ENCODE assay signal across 20 cellular contexts in the genomic region with DNA sequence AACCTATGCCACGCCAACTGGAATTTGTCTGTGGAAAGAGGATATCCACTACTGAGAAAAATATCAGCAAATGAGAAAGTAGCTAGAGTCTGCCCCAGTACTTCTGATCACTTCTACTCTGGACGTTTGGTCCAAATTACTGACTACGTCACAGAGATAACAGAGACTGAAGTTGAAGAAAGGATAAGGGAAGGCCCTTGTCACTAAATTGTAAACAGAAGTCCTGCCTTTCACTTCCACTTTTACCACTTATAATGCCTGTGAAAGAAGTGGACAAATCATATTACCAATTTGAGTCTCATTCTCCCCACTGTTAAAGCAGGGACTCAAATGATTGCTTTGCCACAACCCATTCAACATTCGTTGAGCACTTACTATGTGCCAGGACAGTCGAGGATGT.
DNase-seq lines count a peak whose midpoint lies in the region; ATAC-seq and TF ChIP-seq lines count a peak whose summit lies in the region.
"Had no signal": no experiment of that assay in that cellular context is flagged by ENCODE, and none has a peak within 500 bp of the region (broad histone marks: within the 10 kb centered on the region; RNA-seq: fewer than 3 reads in every experiment).

No MANE protein-coding gene starts in this region.

- H3K4me1 ChIP-seq in RWPE2 (ENCODE audit: insufficient read depth, poor library complexity, severe bottlenecking) (peaks cover 16% of the 10 kb centered on the region), mesenchymal stem cell (ENCODE audit: control insufficient read depth, insufficient read depth, low read depth, low read length) (no peaks in the 10 kb centered on the region), tibial artery (no peaks in the 10 kb centered on the region)
- H3K4me1 ChIP-seq: psoas muscle had no signal

- no peak overlapping the region for H3K4me2 ChIP-seq in mesenchymal stem cell (ENCODE audit: low read length, poor library complexity, severe bottlenecking)
- H3K4me2 ChIP-seq: PC-9 had no signal

- no peak overlapping the region for H3K23ac ChIP-seq in mesenchymal stem cell (ENCODE audit: low read length in 2 of 2)

- H3K27ac ChIP-seq in RWPE2 (ENCODE audit: poor library complexity, severe bottlenecking) = peak overlapping the region; percentile 66
- peak overlapping the region; percentile 76 for H3K27ac ChIP-seq in mesenchymal stem cell (ENCODE audit: low read length, poor library complexity, severe bottlenecking)
- H3K27ac ChIP-seq in tibial artery = no peak overlapping the region
- H3K27ac ChIP-seq: PC-9, psoas muscle had no signal

- intact Hi-C loops in tibial artery (cut with DNase I; ENCODE audit: low total_unique reads) = no loop called here

- no peak overlapping the region for H2BK15ac ChIP-seq in mesenchymal stem cell (ENCODE audit: low read depth, poor library complexity, severe bottlenecking)

- H3K36me3 ChIP-seq in RWPE2 (ENCODE audit: low read depth) (no peaks in the 10 kb centered on the region), mesenchymal stem cell (ENCODE audit: control insufficient read depth in 1 of 2, insufficient read depth in 2 of 2, low read depth in 1 of 2, low read length in 2 of 2) (no peaks in the 10 kb centered on the region), tibial artery (no peaks in the 10 kb centered on the region)
- H3K36me3 ChIP-seq: MG63, tibial nerve had no signal

- H3K4me3 ChIP-seq in RWPE2 (ENCODE audit: severe bottlenecking) (no peak overlapping the region), mesenchymal stem cell (ENCODE audit: insufficient read depth in 1 of 2, low read depth in 1 of 2, low read length in 2 of 2) (no peak overlapping the region), tibial artery (no peak overlapping the region)
- H3K4me3 ChIP-seq: MG63, PC-9, psoas muscle, tibial nerve had no signal

- WGBS in mesenchymal stem cell = 77% methylated on average over 5 of the region's 5 CpGs

- H3K9me3 ChIP-seq in RWPE2 (ENCODE audit: severe bottlenecking) = no peaks in the 10 kb centered on the region
- no peaks in the 10 kb centered on the region for H3K9me3 ChIP-seq in mesenchymal stem cell (ENCODE audit: control insufficient read depth, low read length)
- no peaks in the 10 kb centered on the region for H3K9me3 ChIP-seq in tibial artery
- H3K9me3 ChIP-seq: MG63, psoas muscle, tibial nerve had no signal

- H3K79me1 ChIP-seq in mesenchymal stem cell (replicated peaks; ENCODE audit: low read length, poor library complexity, severe bottlenecking) = no peaks in the 10 kb centered on the region

- no peak for TF ChIP-seq CTCF in RWPE2 (IDR thresholded peaks at IDR 0.05; ENCODE audit: poor library complexity, severe bottlenecking)
- TF ChIP-seq CTCF in tibial artery (IDR thresholded peaks at IDR 0.05) = no peak

- ATAC-seq in GM19395 (IDR thresholded peaks at IDR 0.05; ENCODE audit: unreplicated experiment) (peak; percentile 61), RWPE2 (ENCODE audit: low read depth) (no peak), GM18517 (IDR thresholded peaks at IDR 0.05; ENCODE audit: unreplicated experiment) (no peak), HG03097 (IDR thresholded peaks at IDR 0.05; ENCODE audit: low FRiP score, unreplicated experiment) (no peak)
- ATAC-seq: psoas muscle; stimulated activated memory B cell treated with anti-CD40 and anti-IgM and Interleukin-4, amounts not matched to agents 10 μg/mL and 1 μg/mL and 100 μg/mL, for 72 hours had no signal

- H3K18ac ChIP-seq in mesenchymal stem cell (ENCODE audit: low read depth in 1 of 2, low read length in 2 of 2) = no peak overlapping the region

- H4K8ac ChIP-seq in mesenchymal stem cell (ENCODE audit: low read length) = no peak overlapping the region

- DNase-seq in EL (peak; percentile 20), RWPE2 (ENCODE audit: low spot score) (no peak), mesenchymal stem cell (no peak), COLO668 (lab: John Stamatoyannopoulos, UW; ENCODE audit: unreplicated experiment) (no peak), tibial artery (no peak)
- DNase-seq: activated CD4-positive, alpha-beta T cell treated with anti-CD3 and anti-CD28 coated beads, Interleukin-2, amount 10 ng/mL, durations not matched to agents 24 days and 14 days; activated naive CD4-positive, alpha-beta T cell treated with Interleukin-2 at 50 U/mL for 16 hours; AML-193; aorta; GDM1; NCI-H2029 treated with DMSO at 0.1 percent for 48 hours; NCI-H526 treated with DMSO at 0.1 percent for 48 hours; PC-9; psoas muscle had no signal

- no peak overlapping the region for H4K91ac ChIP-seq in mesenchymal stem cell (ENCODE audit: low read length)

- H3K9ac ChIP-seq in mesenchymal stem cell (ENCODE audit: low read length) = peak overlapping the region; percentile 61

- H2BK120ac ChIP-seq in mesenchymal stem cell (ENCODE audit: low read depth, low read length) = no peak overlapping the region

- no peak overlapping the region for H2AFZ ChIP-seq in mesenchymal stem cell (ENCODE audit: low read depth, low read length)
- H2AFZ ChIP-seq: PC-9 had no signal

- no peak overlapping the region for H3K14ac ChIP-seq in mesenchymal stem cell (ENCODE audit: low read length in 2 of 2)

- no peak overlapping the region for H2AK5ac ChIP-seq in mesenchymal stem cell (ENCODE audit: low read length, severe bottlenecking)

- no peak overlapping the region for H3K4ac ChIP-seq in mesenchymal stem cell (ENCODE audit: low read depth in 1 of 2, low read length in 2 of 2)

- no peak overlapping the region for H2BK12ac ChIP-seq in mesenchymal stem cell (ENCODE audit: low read length in 2 of 2)

- H2BK5ac ChIP-seq in mesenchymal stem cell (ENCODE audit: low read depth, low read length, poor library complexity, severe bottlenecking) = no peak overlapping the region

- H3K27me3 ChIP-seq in RWPE2 (ENCODE audit: insufficient read depth, poor library complexity, severe bottlenecking) (no peaks in the 10 kb centered on the region), mesenchymal stem cell (ENCODE audit: control insufficient read depth in 1 of 2, insufficient read depth in 1 of 2, low read length in 2 of 2) (no peaks in the 10 kb centered on the region), tibial artery (no peaks in the 10 kb centered on the region)
- H3K27me3 ChIP-seq: MG63, tibial nerve had no signal

Comparison
In these comparisons a context has a peak if more than half of its experiments do, and no peak if none do; other contexts are left out.
1. H3K27ac ChIP-seq: peak in RWPE2 (single experiment) and mesenchymal stem cell (single experiment); none in tibial artery (0 of 2).